2 cellular contexts compared by ENCODE assay signal in genomic region chr7:2523941-2524807, GRCh38.
A peak's percentile ranks its signal among the peaks of the same experiment; 100 is the strongest.
TF ChIP-seq lines count a peak whose summit lies in the region.

No MANE protein-coding gene starts in this region.

TF ChIP-seq in IMR-90, 13 proteins besides CTCF, POLR2A, EP300 and RAD21:
- TF ChIP-seq BHLHE40 (IDR thresholded peaks at IDR 0.05; ENCODE audit: low read depth, low read length) (no peak), RCOR1 (IDR thresholded peaks at IDR 0.05; ENCODE audit: insufficient replicate concordance, low read length) (no peak), MAZ (IDR thresholded peaks at IDR 0.05; ENCODE audit: borderline replicate concordance, low read depth, low read length) (no peak), SMC3 (IDR thresholded peaks at IDR 0.05; ENCODE audit: low read depth, low read length) (no peak), USF2 (IDR thresholded peaks at IDR 0.05; ENCODE audit: low read depth, low read length) (no peak), MXI1 (IDR thresholded peaks at IDR 0.05; ENCODE audit: borderline replicate concordance, low read depth, low read length) (no peak), MAFK (IDR thresholded peaks at IDR 0.05; ENCODE audit: low read depth, low read length) (no peak), CEBPB (IDR thresholded peaks at IDR 0.05; ENCODE audit: low read depth, low read length) (no peak), ELK1 (IDR thresholded peaks at IDR 0.05; ENCODE audit: borderline replicate concordance, low read depth, low read length) (no peak), RFX5 (IDR thresholded peaks at IDR 0.05; ENCODE audit: low read depth, low read length) (no peak), FOS (IDR thresholded peaks at IDR 0.05; ENCODE audit: low read depth, low read length) (no peak), NFE2L2 (IDR thresholded peaks at IDR 0.05; ENCODE audit: low read depth, low read length) (no peak), CHD1 (IDR thresholded peaks at IDR 0.05; ENCODE audit: low read depth, low read length) (no peak)

TF ChIP-seq in SK-N-SH, 30 proteins besides CTCF, POLR2A, EP300 and RAD21:
- TF ChIP-seq NRF1 (IDR thresholded peaks at IDR 0.05; ENCODE audit: low read depth, low read length) (no peak), MXI1 (IDR thresholded peaks at IDR 0.05; ENCODE audit: low read depth, low read length) (no peak), YY1 (IDR thresholded peaks at IDR 0.05; ENCODE audit: low read depth) (no peak), ZBTB33 (IDR thresholded peaks at IDR 0.05; ENCODE audit: borderline replicate concordance, low read depth) (no peak; the same call in 1 of the 2 replicates), EZH2phosphoT487 (IDR thresholded peaks at IDR 0.05; ENCODE audit: borderline replicate concordance, low read depth) (no peak), TCF12 (IDR thresholded peaks at IDR 0.05) (peak; percentile 51), TAF1 (IDR thresholded peaks at IDR 0.05; ENCODE audit: borderline replicate concordance, low read depth, low read length) (no peak), MAX (IDR thresholded peaks at IDR 0.05; ENCODE audit: low read depth) (peak; percentile 55; the same call in 1 of the 2 replicates), USF1 (IDR thresholded peaks at IDR 0.05; ENCODE audit: borderline replicate concordance, low read depth) (no peak), REST (IDR thresholded peaks at IDR 0.05; ENCODE audit: low read depth, low read length) (no peak), TEAD4 (IDR thresholded peaks at IDR 0.05; ENCODE audit: borderline replicate concordance, insufficient read depth) (no peak), CHD2 (IDR thresholded peaks at IDR 0.05; ENCODE audit: low read length, partially characterized antibody) (peak; percentile 22), IRF3 (IDR thresholded peaks at IDR 0.05; ENCODE audit: low read depth, low read length) (no peak), MEF2A (IDR thresholded peaks at IDR 0.05; ENCODE audit: borderline replicate concordance, low read depth) (no peak), GATA2 (CRISPR knock-in tag; IDR thresholded peaks at IDR 0.05) (no peak), RXRA (IDR thresholded peaks at IDR 0.05; ENCODE audit: borderline replicate concordance, low read depth) (no peak; the same call in 1 of the 2 replicates), RFX5 (IDR thresholded peaks at IDR 0.05; ENCODE audit: low read length) (no peak), SMC3 (IDR thresholded peaks at IDR 0.05; ENCODE audit: low read depth, low read length) (no peak; the same call in 1 of the 2 replicates), ELF1 (IDR thresholded peaks at IDR 0.05) (no peak), RCOR1 (IDR thresholded peaks at IDR 0.05; ENCODE audit: low read length) (0 out of 2 replicates have a peak, but pooled peaks have one; percentile 15), NFIC (IDR thresholded peaks at IDR 0.05; ENCODE audit: borderline replicate concordance) (peak; percentile 90), GABPA (IDR thresholded peaks at IDR 0.05; ENCODE audit: low read depth) (no peak), POLR2AphosphoS5 (IDR thresholded peaks at IDR 0.05; ENCODE audit: low read depth, low read length) (no peak), SIN3A (IDR thresholded peaks at IDR 0.05; ENCODE audit: borderline replicate concordance, low read depth, low read length) (no peak), PBX3 (IDR thresholded peaks at IDR 0.05) (no peak; the same call in 1 of the 2 replicates), FOSL2 (IDR thresholded peaks at IDR 0.05; ENCODE audit: borderline replicate concordance, low read depth) (peak; percentile 88; the same call in 1 of the 2 replicates), USF2 (IDR thresholded peaks at IDR 0.05; ENCODE audit: borderline replicate concordance, low read depth, low read length) (no peak), FOXJ3 (CRISPR knock-in tag; IDR thresholded peaks at IDR 0.05) (no peak), FOXM1 (IDR thresholded peaks at IDR 0.05; ENCODE audit: low read depth) (no peak; the same call in 1 of the 2 replicates), JUND (IDR thresholded peaks at IDR 0.05) (peak; percentile 66; the same call in 1 of the 2 replicates)
